ENCODE assay signal across 13 cellular contexts in genomic region chr2:131658769-131659131, GRCh38.
DNase-seq lines count a peak whose midpoint lies in the region; ATAC-seq lines count a peak whose summit lies in the region.
"Had no signal": no experiment of that assay in that cellular context is flagged by ENCODE, and none has a peak within 500 bp of the region (broad histone marks: within the 10 kb centered on the region; RNA-seq: fewer than 3 reads in every experiment).

No MANE protein-coding gene starts in this region.

- H2BK12ac ChIP-seq in neuronal stem cell (ENCODE audit: low read length) = no peak overlapping the region

- no peak overlapping the region for H3K23ac ChIP-seq in neuronal stem cell (ENCODE audit: low read depth, low read length, poor library complexity)

- H3K36me3 ChIP-seq in neuronal stem cell (replicated peaks in 1 of 2; ENCODE audit: control insufficient read depth in 2 of 2, insufficient read depth in 2 of 2, low read length in 2 of 2) = no peaks in the 10 kb centered on the region
- H3K36me3 ChIP-seq: BLaER1 treated with 17β-estradiol and CSF1 and Interleukin-3, amounts not matched to agents 10 nM and 100 nM had no signal

- H3K4me1 ChIP-seq in neuronal stem cell (ENCODE audit: control insufficient read depth in 2 of 2, insufficient read depth in 1 of 2, low read depth in 1 of 2, low read length in 2 of 2) = peaks cover 0 to 4% of the 10 kb centered on the region in 2 donors
- H3K4me1 ChIP-seq: BLaER1 treated with 17β-estradiol and CSF1 and Interleukin-3, amounts not matched to agents 10 nM and 100 nM had no signal

- H4K91ac ChIP-seq in neuronal stem cell (ENCODE audit: low read depth, low read length, poor library complexity) = no peak overlapping the region

- H3K18ac ChIP-seq in neuronal stem cell (ENCODE audit: low read length) = no peak overlapping the region

- no peak overlapping the region for H3K4me2 ChIP-seq in neuronal stem cell (ENCODE audit: insufficient read depth, low read length, poor library complexity, severe bottlenecking)
- H3K4me2 ChIP-seq: BLaER1 treated with 17β-estradiol and CSF1 and Interleukin-3, amounts not matched to agents 10 nM and 100 nM; GM23338 had no signal

- no peak overlapping the region for H3K4me3 Mint-ChIP-seq in stimulated activated naive CD8-positive, alpha-beta T cell treated with anti-CD3 and anti-CD28 coated beads, Interleukin-15, amount 100 ng/mL, for 72 hours
- no peak overlapping the region for H3K4me3 Mint-ChIP-seq in stimulated activated effector memory CD8-positive, alpha-beta T cell treated with anti-CD3 and anti-CD28 coated beads, Interleukin-12 subunit alpha, Interleukin-12 subunit beta, amount 100 ng/mL, for 72 hours
- no peak overlapping the region for H3K4me3 Mint-ChIP-seq in activated T-helper 1 cell treated with anti-CD3 and anti-CD28 coated beads, Interleukin-12 subunit alpha, Interleukin-12 subunit beta, Interleukin-2, Interleukin-4 antibody, amounts not matched to agents 30 ng/mL and 10 ng/mL and 1 ng/mL, durations not matched to agents 14 hours and 24 hours and 36 hours
- H3K4me3 Mint-ChIP-seq: B cell; CD8-positive, alpha-beta T cell; GM23338 had no signal

- H3K27me3 ChIP-seq in neuronal stem cell (ENCODE audit: control insufficient read depth in 3 of 3, insufficient read depth in 3 of 3, low read depth in 1 of 3, low read length in 3 of 3) = peaks cover 0 to 3% (median 0%) of the 10 kb centered on the region in 3 experiments
- H3K27me3 ChIP-seq: BLaER1 treated with 17β-estradiol and CSF1 and Interleukin-3, amounts not matched to agents 10 nM and 100 nM had no signal

- no peak overlapping the region for H3K27ac ChIP-seq in neuronal stem cell (replicated peaks; ENCODE audit: low read length)
- H3K27ac ChIP-seq: BLaER1 treated with 17β-estradiol and CSF1 and Interleukin-3, amounts not matched to agents 10 nM and 100 nM had no signal

- H3K36me3 Mint-ChIP-seq in stimulated activated effector memory CD8-positive, alpha-beta T cell treated with anti-CD3 and anti-CD28 coated beads, Interleukin-12 subunit alpha, Interleukin-12 subunit beta, amount 100 ng/mL, for 72 hours = no peaks in the 10 kb centered on the region
- H3K36me3 Mint-ChIP-seq in activated T-helper 1 cell treated with anti-CD3 and anti-CD28 coated beads, Interleukin-12 subunit alpha, Interleukin-12 subunit beta, Interleukin-2, Interleukin-4 antibody, amounts not matched to agents 30 ng/mL and 10 ng/mL and 1 ng/mL, durations not matched to agents 14 hours and 24 hours and 36 hours (ENCODE audit: low read depth) = no peaks in the 10 kb centered on the region
- H3K36me3 Mint-ChIP-seq: CD8-positive, alpha-beta T cell had no signal

- no peak overlapping the region for H3K4me3 ChIP-seq in neuronal stem cell (ENCODE audit: low read length in 2 of 2)
- H3K4me3 ChIP-seq: BLaER1 treated with 17β-estradiol and CSF1 and Interleukin-3, amounts not matched to agents 10 nM and 100 nM; GM23338 had no signal

- no peak overlapping the region for H2BK15ac ChIP-seq in neuronal stem cell (ENCODE audit: low read length)

- H3K9ac ChIP-seq in neuronal stem cell (ENCODE audit: low read depth, low read length, poor library complexity) = no peak overlapping the region
- H3K9ac ChIP-seq: BLaER1 treated with 17β-estradiol and CSF1 and Interleukin-3, amounts not matched to agents 10 nM and 100 nM had no signal

- peaks cover 41% of the 10 kb centered on the region for H3K27me3 Mint-ChIP-seq in stimulated activated naive CD8-positive, alpha-beta T cell treated with anti-CD3 and anti-CD28 coated beads, Interleukin-15, amount 100 ng/mL, for 72 hours
- H3K27me3 Mint-ChIP-seq in activated T-helper 1 cell treated with anti-CD3 and anti-CD28 coated beads, Interleukin-12 subunit alpha, Interleukin-12 subunit beta, Interleukin-2, Interleukin-4 antibody, amounts not matched to agents 30 ng/mL and 10 ng/mL and 1 ng/mL, durations not matched to agents 14 hours and 24 hours and 36 hours (ENCODE audit: insufficient read depth) = peaks cover 19% of the 10 kb centered on the region

- no peak overlapping the region for H3K27ac Mint-ChIP-seq in stimulated activated naive CD8-positive, alpha-beta T cell treated with anti-CD3 and anti-CD28 coated beads, Interleukin-15, amount 100 ng/mL, for 72 hours
- H3K27ac Mint-ChIP-seq in stimulated activated effector memory CD8-positive, alpha-beta T cell treated with anti-CD3 and anti-CD28 coated beads, Interleukin-12 subunit alpha, Interleukin-12 subunit beta, amount 100 ng/mL, for 72 hours = no peak overlapping the region
- H3K27ac Mint-ChIP-seq in activated T-helper 1 cell treated with anti-CD3 and anti-CD28 coated beads, Interleukin-12 subunit alpha, Interleukin-12 subunit beta, Interleukin-2, Interleukin-4 antibody, amounts not matched to agents 30 ng/mL and 10 ng/mL and 1 ng/mL, durations not matched to agents 14 hours and 24 hours and 36 hours = no peak overlapping the region
- H3K27ac Mint-ChIP-seq: B cell; CD8-positive, alpha-beta T cell; GM23338 had no signal

- DNase-seq in stimulated activated naive CD8-positive, alpha-beta T cell treated with anti-CD3 and anti-CD28 coated beads, Interleukin-15, amount 100 ng/mL, for 72 hours = no peak
- no peak for DNase-seq in stimulated activated naive CD8-positive, alpha-beta T cell treated with anti-CD3 and anti-CD28 coated beads, Interleukin-15, Interleukin-2, amounts not matched to agents 100 U/mL and 50 U/mL, for 24 hours
- no peak for DNase-seq in neuronal stem cell (ENCODE audit: low spot score)
- no peak for DNase-seq in stimulated activated effector memory CD8-positive, alpha-beta T cell treated with anti-CD3 and anti-CD28 coated beads, Interleukin-12 subunit alpha, Interleukin-12 subunit beta, amount 100 ng/mL, for 72 hours (ENCODE audit: low spot score in 2 of 2)
- no peak for DNase-seq in activated T-helper 1 cell treated with anti-CD3 and anti-CD28 coated beads, Interleukin-12 subunit alpha, Interleukin-12 subunit beta, Interleukin-2, Interleukin-4 antibody, amounts not matched to agents 30 ng/mL and 10 ng/mL and 1 ng/mL, durations not matched to agents 14 hours and 24 hours and 36 hours (ENCODE audit: low spot score)
- DNase-seq in T-helper 9 cell = no peak
- DNase-seq: Calu3; CD8-positive, alpha-beta T cell; GF-D8; H7 had no signal

- peak; percentile 35 for ATAC-seq in stimulated activated naive CD8-positive, alpha-beta T cell treated with anti-CD3 and anti-CD28 coated beads, Interleukin-15, amount 100 ng/mL, for 72 hours
- no peak for ATAC-seq in stimulated activated naive CD8-positive, alpha-beta T cell treated with anti-CD3 and anti-CD28 coated beads, Interleukin-15, Interleukin-2, amounts not matched to agents 100 U/mL and 50 U/mL, for 24 hours
- peak; percentile 11 for ATAC-seq in stimulated activated effector memory CD8-positive, alpha-beta T cell treated with anti-CD3 and anti-CD28 coated beads, Interleukin-12 subunit alpha, Interleukin-12 subunit beta, amount 100 ng/mL, for 72 hours
- ATAC-seq: CD8-positive, alpha-beta T cell; GM23338 had no signal

- peaks cover 0 to 2% of the 10 kb centered on the region in 2 donors for H3K9me3 ChIP-seq in neuronal stem cell (replicated peaks in 1 of 2; ENCODE audit: control insufficient read depth in 2 of 2, insufficient read depth in 1 of 2, low read depth in 1 of 2, low read length in 2 of 2)

- H2AK5ac ChIP-seq in neuronal stem cell (ENCODE audit: low read depth, low read length) = no peak overlapping the region

- WGBS in neuronal stem cell (ENCODE audit: extremely low coverage in 2 of 2, insufficient read length in 2 of 2, insufficient replicate concordance in 1 of 2), 2 donors = no CpG with 5 or more reads among the region's 16 CpGs

- no peaks in the 10 kb centered on the region for H3K9me3 Mint-ChIP-seq in stimulated activated naive CD8-positive, alpha-beta T cell treated with anti-CD3 and anti-CD28 coated beads, Interleukin-15, amount 100 ng/mL, for 72 hours
- no peaks in the 10 kb centered on the region for H3K9me3 Mint-ChIP-seq in stimulated activated effector memory CD8-positive, alpha-beta T cell treated with anti-CD3 and anti-CD28 coated beads, Interleukin-12 subunit alpha, Interleukin-12 subunit beta, amount 100 ng/mL, for 72 hours
- no peaks in the 10 kb centered on the region for H3K9me3 Mint-ChIP-seq in activated T-helper 1 cell treated with anti-CD3 and anti-CD28 coated beads, Interleukin-12 subunit alpha, Interleukin-12 subunit beta, Interleukin-2, Interleukin-4 antibody, amounts not matched to agents 30 ng/mL and 10 ng/mL and 1 ng/mL, durations not matched to agents 14 hours and 24 hours and 36 hours
- H3K9me3 Mint-ChIP-seq: CD8-positive, alpha-beta T cell had no signal

- H4K8ac ChIP-seq in neuronal stem cell (ENCODE audit: low read depth, low read length) = no peak overlapping the region

- no peak overlapping the region for H2BK120ac ChIP-seq in neuronal stem cell (ENCODE audit: low read depth, low read length)

- intact Hi-C loops in activated T-helper 1 cell treated with anti-CD3 and anti-CD28 coated beads, Interleukin-12 subunit alpha, Interleukin-12 subunit beta, Interleukin-2, Interleukin-4 antibody, amounts not matched to agents 30 ng/mL and 10 ng/mL and 1 ng/mL, durations not matched to agents 14 hours and 24 hours and 36 hours (cut with micrococcal nuclease) = no loop called here

- H2AFZ ChIP-seq in neuronal stem cell (ENCODE audit: low read length) = no peak overlapping the region
- H2AFZ ChIP-seq: GM23338 had no signal

- peak overlapping the region; percentile 17 for H3K14ac ChIP-seq in neuronal stem cell (ENCODE audit: low read length)

- H3K4ac ChIP-seq in neuronal stem cell (ENCODE audit: low read length) = no peak overlapping the region

- no peaks in the 10 kb centered on the region for H3K79me1 ChIP-seq in neuronal stem cell (ENCODE audit: low read depth, low read length)

- no peaks in the 10 kb centered on the region for H3K4me1 Mint-ChIP-seq in stimulated activated naive CD8-positive, alpha-beta T cell treated with anti-CD3 and anti-CD28 coated beads, Interleukin-15, amount 100 ng/mL, for 72 hours
- no peaks in the 10 kb centered on the region for H3K4me1 Mint-ChIP-seq in stimulated activated effector memory CD8-positive, alpha-beta T cell treated with anti-CD3 and anti-CD28 coated beads, Interleukin-12 subunit alpha, Interleukin-12 subunit beta, amount 100 ng/mL, for 72 hours
- H3K4me1 Mint-ChIP-seq in activated T-helper 1 cell treated with anti-CD3 and anti-CD28 coated beads, Interleukin-12 subunit alpha, Interleukin-12 subunit beta, Interleukin-2, Interleukin-4 antibody, amounts not matched to agents 30 ng/mL and 10 ng/mL and 1 ng/mL, durations not matched to agents 14 hours and 24 hours and 36 hours (ENCODE audit: low read depth) = no peaks in the 10 kb centered on the region
- H3K4me1 Mint-ChIP-seq: B cell, GM23338 had no signal

- no peak overlapping the region for H2BK5ac ChIP-seq in neuronal stem cell (ENCODE audit: low read length)
